Comparison of ENCODE assay signal across 13 cellular contexts in genomic region chr11:114155116-114155515, GRCh38.
DNase-seq lines count a peak whose midpoint lies in the region; ATAC-seq and TF ChIP-seq lines count a peak whose summit lies in the region.
"Had no signal": no experiment of that assay in that cellular context is flagged by ENCODE, and none has a peak within 500 bp of the region (broad histone marks: within the 10 kb centered on the region; RNA-seq: fewer than 3 reads in every experiment).

No MANE protein-coding gene starts in this region.

- peaks cover 0 to 16% of the 10 kb centered on the region in 2 donors for H3K36me3 ChIP-seq in adrenal gland (replicated peaks in 1 of 2)
- peaks cover 33% of the 10 kb centered on the region for H3K36me3 ChIP-seq in right atrium auricular region
- peaks cover 0 to 3% of the 10 kb centered on the region in 2 donors for H3K36me3 ChIP-seq in psoas muscle (ENCODE audit: insufficient read depth in 1 of 2, low read depth in 1 of 2)
- peaks cover 31% of the 10 kb centered on the region for H3K36me3 ChIP-seq in upper lobe of right lung
- H3K36me3 ChIP-seq in HAP-1 (replicated peaks), result no peaks in the 10 kb centered on the region
- H3K36me3 ChIP-seq: BLaER1 treated with 17β-estradiol and CSF1 and Interleukin-3, amounts not matched to agents 10 nM and 100 nM had no signal

- H3K27me3 ChIP-seq in adrenal gland, result no peaks in the 10 kb centered on the region
- no peaks in the 10 kb centered on the region for H3K27me3 ChIP-seq in right atrium auricular region
- no peaks in the 10 kb centered on the region for H3K27me3 ChIP-seq in psoas muscle (ENCODE audit: insufficient read depth in 3 of 3, low read length in 2 of 3)
- no peaks in the 10 kb centered on the region for H3K27me3 ChIP-seq in upper lobe of right lung
- no peaks in the 10 kb centered on the region for H3K27me3 ChIP-seq in HAP-1 (ENCODE audit: low read depth)

- no peak for TF ChIP-seq POLR2A in adrenal gland (IDR thresholded peaks at IDR 0.05)

- 85 to 93% (median 90%) methylated on average over 8 to 15 of the region's 15 CpGs for WGBS in adrenal gland, 4 donors
- WGBS in psoas muscle, 3 donors, result 61 to 81% (median 73%) methylated on average over 15 of the region's 15 CpGs

- no peaks in the 10 kb centered on the region for H3K9me3 ChIP-seq in adrenal gland (replicated peaks in 1 of 3)
- H3K9me3 ChIP-seq in right atrium auricular region, result no peaks in the 10 kb centered on the region
- no peaks in the 10 kb centered on the region for H3K9me3 ChIP-seq in psoas muscle
- H3K9me3 ChIP-seq in upper lobe of right lung, result no peaks in the 10 kb centered on the region
- no peaks in the 10 kb centered on the region for H3K9me3 ChIP-seq in HAP-1
- H3K9me3 ChIP-seq: BLaER1 treated with 17β-estradiol and CSF1 and Interleukin-3, amounts not matched to agents 10 nM and 100 nM had no signal

- H3K4me3 ChIP-seq in adrenal gland (no peak overlapping the region), right atrium auricular region (no peak overlapping the region), psoas muscle (no peak overlapping the region), upper lobe of right lung (no peak overlapping the region), HAP-1 (no peak overlapping the region)
- H3K4me3 ChIP-seq: BLaER1 treated with 17β-estradiol and CSF1 and Interleukin-3, amounts not matched to agents 10 nM and 100 nM had no signal

- TF ChIP-seq CTCF in adrenal gland (IDR thresholded peaks at IDR 0.05), result no peak
- TF ChIP-seq CTCF in right atrium auricular region (IDR thresholded peaks at IDR 0.05), result no peak
- TF ChIP-seq CTCF in psoas muscle (IDR thresholded peaks at IDR 0.05), result no peak
- TF ChIP-seq CTCF in upper lobe of right lung (IDR thresholded peaks at IDR 0.05), result no peak

- in situ Hi-C loops in HAP-1 (cut with MboI; ENCODE audit: low sequenced_read_pairs), result no loop called here

- peaks cover 27 to 84% of the 10 kb centered on the region in 2 donors for H3K4me1 ChIP-seq in adrenal gland (replicated peaks in 1 of 2)
- peaks cover 0 to 98% of the 10 kb centered on the region in 2 donors for H3K4me1 ChIP-seq in right atrium auricular region
- H3K4me1 ChIP-seq in psoas muscle, result peaks cover 98% of the 10 kb centered on the region
- peaks cover 81% of the 10 kb centered on the region for H3K4me1 ChIP-seq in upper lobe of right lung
- H3K4me1 ChIP-seq in HAP-1, result peaks cover under 1% of the 10 kb centered on the region; the same call in 1 of the 2 replicates

- DNase-seq in adrenal gland, result peak in 1 of 7 donors; percentile 29
- DNase-seq in right atrium auricular region (ENCODE audit: low spot score), result no peak
- peak in 1 of 2 donors; percentile 71 for DNase-seq in psoas muscle
- no peak for DNase-seq in upper lobe of right lung
- DNase-seq in HAP-1 (ENCODE audit: low spot score in 2 of 2), result no peak
- no peak for DNase-seq in EL
- DNase-seq: activated CD4-positive, alpha-beta T cell treated with anti-CD3 and anti-CD28 coated beads, Interleukin-2, amount 50 U/mL, for 48 hours; effector CD8-positive, alpha-beta T cell; naive B cell; NCI-H2029 treated with DMSO at 0.1 percent for 48 hours; NCI-H69 had no signal

- ATAC-seq in psoas muscle (no peak), upper lobe of right lung (no peak)
- ATAC-seq in activated CD4-positive, CD25-positive, alpha-beta regulatory T cell treated with anti-CD3 and anti-CD28 coated beads, Interleukin-2, amount 50 U/mL, for 24 hours, result no peak

- H3K27ac ChIP-seq in adrenal gland, result peak overlapping the region in 4 of 5 donors; percentile 28 to 99 (median 84)
- H3K27ac ChIP-seq in right atrium auricular region, result peak overlapping the region; percentile 99
- peak overlapping the region; percentile 99 for H3K27ac ChIP-seq in psoas muscle
- H3K27ac ChIP-seq in upper lobe of right lung, result peak overlapping the region; percentile 85
- H3K27ac ChIP-seq: BLaER1 treated with 17β-estradiol and CSF1 and Interleukin-3, amounts not matched to agents 10 nM and 100 nM had no signal

- intact Hi-C loops in adrenal gland (cut with DNase I), result no loop called here
- intact Hi-C loops in psoas muscle (cut with DNase I), result no loop called here
- intact Hi-C loops in upper lobe of right lung (cut with DNase I), result no loop called here
